Comparison of ENCODE assay signal across 29 cellular contexts in the genomic region with DNA sequence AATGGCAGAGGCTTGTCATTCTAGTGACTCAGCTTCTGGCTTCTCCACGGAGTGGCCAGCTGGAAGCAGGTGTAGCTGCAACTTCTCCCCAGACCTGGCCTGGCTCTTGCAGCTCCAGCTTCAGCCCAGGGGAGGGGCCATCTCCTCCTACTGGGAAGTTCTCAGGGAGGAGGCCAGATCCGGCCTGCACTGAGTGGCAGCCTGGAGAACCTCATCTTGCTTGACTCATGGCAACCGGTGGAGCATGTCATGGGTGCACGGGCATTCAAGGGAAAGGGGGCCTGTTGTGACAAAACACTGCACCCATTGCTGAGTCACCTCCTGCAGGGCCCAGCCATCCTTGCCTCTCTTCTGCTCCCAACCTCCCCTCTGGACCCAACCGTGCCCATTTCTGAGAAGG.
DNase-seq lines count a peak whose midpoint lies in the region; ATAC-seq, FAIRE-seq and TF ChIP-seq lines count a peak whose summit lies in the region.
"Had no signal": no experiment of that assay in that cellular context is flagged by ENCODE, and none has a peak within 500 bp of the region (broad histone marks: within the 10 kb centered on the region; RNA-seq: fewer than 3 reads in every experiment).

No MANE protein-coding gene starts in this region.

- H3K9me3 Mint-ChIP-seq in activated T-helper 17 cell treated with anti-CD3 and anti-CD28 coated beads, Interleukin-2, amount 50 U/mL, for 72 hours, result no peaks in the 10 kb centered on the region
- H3K9me3 Mint-ChIP-seq in neural progenitor cell, result no peaks in the 10 kb centered on the region
- H3K9me3 Mint-ChIP-seq: activated T-helper 1 cell treated with anti-CD3 and anti-CD28 coated beads, Interleukin-12 subunit alpha, Interleukin-12 subunit beta, Interleukin-2, Interleukin-4 antibody, amounts not matched to agents 30 ng/mL and 10 ng/mL and 1 ng/mL, durations not matched to agents 14 hours and 24 hours and 36 hours; stimulated activated effector memory CD8-positive, alpha-beta T cell treated with anti-CD3 and anti-CD28 coated beads, Interleukin-12 subunit alpha, Interleukin-12 subunit beta, amount 100 ng/mL, for 72 hours had no signal

- no peaks in the 10 kb centered on the region for H3K79me2 ChIP-seq in neural progenitor cell (ENCODE audit: low read depth)

- TF ChIP-seq CTCF in foreskin keratinocyte (conservative IDR thresholded peaks at IDR 0.05) (no peak), neural progenitor cell (IDR thresholded peaks at IDR 0.05) (no peak)

- no peaks in the 10 kb centered on the region for H3K27me3 ChIP-seq in foreskin keratinocyte
- no peaks in the 10 kb centered on the region for H3K27me3 ChIP-seq in neural progenitor cell
- H3K27me3 ChIP-seq: ascending aorta, esophagus muscularis mucosa, suprapubic skin had no signal

- H3K27ac Mint-ChIP-seq in activated T-helper 17 cell treated with anti-CD3 and anti-CD28 coated beads, Interleukin-2, amount 50 U/mL, for 72 hours, result no peak overlapping the region
- H3K27ac Mint-ChIP-seq in neural progenitor cell, result no peak overlapping the region
- H3K27ac Mint-ChIP-seq: activated naive CD4-positive, alpha-beta T cell treated with anti-CD3 and anti-CD28 coated beads, Interleukin-2, amount 50 U/mL, for 72 hours; activated T-helper 1 cell treated with anti-CD3 and anti-CD28 coated beads, Interleukin-12 subunit alpha, Interleukin-12 subunit beta, Interleukin-2, Interleukin-4 antibody, amounts not matched to agents 30 ng/mL and 10 ng/mL and 1 ng/mL, durations not matched to agents 14 hours and 24 hours and 36 hours; IgD-negative memory B cell; stimulated activated effector memory CD8-positive, alpha-beta T cell treated with anti-CD3 and anti-CD28 coated beads, Interleukin-12 subunit alpha, Interleukin-12 subunit beta, amount 100 ng/mL, for 72 hours had no signal

- H2AFZ ChIP-seq in neural progenitor cell (replicated peaks), result no peak overlapping the region

- H3K4me1 Mint-ChIP-seq in activated T-helper 17 cell treated with anti-CD3 and anti-CD28 coated beads, Interleukin-2, amount 50 U/mL, for 72 hours, result no peaks in the 10 kb centered on the region
- no peaks in the 10 kb centered on the region for H3K4me1 Mint-ChIP-seq in neural progenitor cell
- H3K4me1 Mint-ChIP-seq: CD8-positive, alpha-beta memory T cell; IgD-negative memory B cell; stimulated activated effector memory CD8-positive, alpha-beta T cell treated with anti-CD3 and anti-CD28 coated beads, Interleukin-12 subunit alpha, Interleukin-12 subunit beta, amount 100 ng/mL, for 72 hours had no signal

- ATAC-seq in Right ventricle myocardium inferior, result peak; percentile 79
- peak; percentile 91 for ATAC-seq in foreskin keratinocyte
- ATAC-seq in left lobe of liver, result peak; percentile 29
- no peak for ATAC-seq in activated T-helper 17 cell treated with anti-CD3 and anti-CD28 coated beads, Interleukin-2, amount 50 U/mL, for 72 hours (replicated peaks)
- no peak for ATAC-seq in HG03342 (IDR thresholded peaks at IDR 0.05; ENCODE audit: unreplicated experiment)
- ATAC-seq: activated naive CD4-positive, alpha-beta T cell treated with anti-CD3 and anti-CD28 coated beads, Interleukin-2, amount 50 U/mL, for 72 hours; Panc1; stimulated activated effector memory CD8-positive, alpha-beta T cell treated with anti-CD3 and anti-CD28 coated beads, Interleukin-12 subunit alpha, Interleukin-12 subunit beta, amount 100 ng/mL, for 72 hours had no signal

- TF ChIP-seq POLR2A in GM12891 (IDR thresholded peaks at IDR 0.05; ENCODE audit: low read depth, low read length), result no peak

- H3F3A ChIP-seq in neural progenitor cell (ENCODE audit: low read depth), result no peaks in the 10 kb centered on the region

- intact Hi-C loops in Right ventricle myocardium inferior (cut with DNase I), result no loop called here
- intact Hi-C loops in cardiac septum (cut with DNase I), result no loop called here

- no peaks in the 10 kb centered on the region for H3K4me1 ChIP-seq in foreskin keratinocyte
- H3K4me1 ChIP-seq in neural progenitor cell, result no peaks in the 10 kb centered on the region
- H3K4me1 ChIP-seq: ascending aorta, esophagus muscularis mucosa, prostate gland had no signal

- H3K9me3 ChIP-seq in neural progenitor cell (ENCODE audit: low read depth), result no peaks in the 10 kb centered on the region
- H3K9me3 ChIP-seq: ascending aorta, esophagus muscularis mucosa, prostate gland, SK-N-SH, suprapubic skin had no signal

- H3K9ac ChIP-seq in neural progenitor cell, result no peak overlapping the region
- H3K9ac ChIP-seq: SK-N-SH had no signal

- H3K4me3 Mint-ChIP-seq in activated T-helper 17 cell treated with anti-CD3 and anti-CD28 coated beads, Interleukin-2, amount 50 U/mL, for 72 hours, result no peak overlapping the region
- no peak overlapping the region for H3K4me3 Mint-ChIP-seq in neural progenitor cell
- H3K4me3 Mint-ChIP-seq: activated T-helper 1 cell treated with anti-CD3 and anti-CD28 coated beads, Interleukin-12 subunit alpha, Interleukin-12 subunit beta, Interleukin-2, Interleukin-4 antibody, amounts not matched to agents 30 ng/mL and 10 ng/mL and 1 ng/mL, durations not matched to agents 14 hours and 24 hours and 36 hours; CD8-positive, alpha-beta memory T cell; IgD-negative memory B cell; stimulated activated effector memory CD8-positive, alpha-beta T cell treated with anti-CD3 and anti-CD28 coated beads, Interleukin-12 subunit alpha, Interleukin-12 subunit beta, amount 100 ng/mL, for 72 hours had no signal

- H3K27ac ChIP-seq in foreskin keratinocyte (no peak overlapping the region), neural progenitor cell (no peak overlapping the region)
- H3K27ac ChIP-seq: ascending aorta, esophagus muscularis mucosa, prostate gland, suprapubic skin, WERI-Rb-1 had no signal

- no peaks in the 10 kb centered on the region for H4K20me1 ChIP-seq in neural progenitor cell (ENCODE audit: low read depth)

- DNase-seq in Right ventricle myocardium inferior (ENCODE audit: missing footprints) (peak; percentile 81), cardiac septum (ENCODE audit: low spot score) (no peak), foreskin keratinocyte (peak; percentile 53 to 72), left lobe of liver (ENCODE audit: low spot score) (no peak), neural progenitor cell (ENCODE audit: low spot score) (no peak), GM12891 (ENCODE audit: insufficient read length, low spot score) (no peak)
- DNase-seq: 8988T; activated CD4-positive, alpha-beta T cell treated with anti-CD3 and anti-CD28 coated beads, Interleukin-2, amount 50 U/mL, for 1 hour; CD8-positive, alpha-beta memory T cell; cerebellar nuclear complex; DND-41; MM.1S; NCI-H1436; NCI-H510A treated with DMSO at 0.1 percent for 48 hours; SK-N-SH; stimulated activated CD4-positive, alpha-beta T cell treated with anti-CD3 and anti-CD28 coated beads, Interleukin-2, amount 100 ng/mL, for 24 hours; WERI-Rb-1 had no signal

- no peak for FAIRE-seq in GM12891 (lab: Jason Lieb, UNC)

- no peak overlapping the region for H3K4me3 ChIP-seq in neural progenitor cell
- H3K4me3 ChIP-seq: ascending aorta, esophagus muscularis mucosa, prostate gland, skin epidermis, suprapubic skin had no signal

- peaks cover 8% of the 10 kb centered on the region for H3K27me3 Mint-ChIP-seq in activated T-helper 17 cell treated with anti-CD3 and anti-CD28 coated beads, Interleukin-2, amount 50 U/mL, for 72 hours
- H3K27me3 Mint-ChIP-seq in neural progenitor cell (ENCODE audit: insufficient read depth, low read depth), result no peaks in the 10 kb centered on the region
- H3K27me3 Mint-ChIP-seq: IgD-negative memory B cell had no signal

- no peak overlapping the region for H3K4me2 ChIP-seq in neural progenitor cell
- H3K4me2 ChIP-seq: SK-N-SH had no signal

- no peaks in the 10 kb centered on the region for H3K36me3 ChIP-seq in neural progenitor cell
- H3K36me3 ChIP-seq: ascending aorta, esophagus muscularis mucosa, prostate gland, suprapubic skin, WERI-Rb-1 had no signal

- no peaks in the 10 kb centered on the region for H3K36me3 Mint-ChIP-seq in activated T-helper 17 cell treated with anti-CD3 and anti-CD28 coated beads, Interleukin-2, amount 50 U/mL, for 72 hours (ENCODE audit: low read depth)
- H3K36me3 Mint-ChIP-seq in neural progenitor cell, result no peaks in the 10 kb centered on the region
- H3K36me3 Mint-ChIP-seq: activated naive CD4-positive, alpha-beta T cell treated with anti-CD3 and anti-CD28 coated beads, Interleukin-2, amount 50 U/mL, for 72 hours; CD8-positive, alpha-beta memory T cell; IgD-negative memory B cell; stimulated activated effector memory CD8-positive, alpha-beta T cell treated with anti-CD3 and anti-CD28 coated beads, Interleukin-12 subunit alpha, Interleukin-12 subunit beta, amount 100 ng/mL, for 72 hours had no signal

TF ChIP-seq in GM12891, 5 proteins besides CTCF, POLR2A, EP300 and RAD21:
- TF ChIP-seq SPI1 (IDR thresholded peaks at IDR 0.05; ENCODE audit: low read depth, low read length), result no peak
- TF ChIP-seq POLR2AphosphoS5 (IDR thresholded peaks at IDR 0.05; ENCODE audit: low read depth, low read length), result no peak
- no peak for TF ChIP-seq POU2F2 (IDR thresholded peaks at IDR 0.05; ENCODE audit: low read depth, low read length)
- no peak for TF ChIP-seq TAF1 (IDR thresholded peaks at IDR 0.05; ENCODE audit: low read depth, low read length)
- no peak for TF ChIP-seq PAX5 (IDR thresholded peaks at IDR 0.05; ENCODE audit: insufficient read depth, low read length, severe bottlenecking)

Comparison
In these comparisons a context has a peak if more than half of its experiments do, and no peak if none do; other contexts are left out.
1. DNase-seq: peak in Right ventricle myocardium inferior (single experiment) and foreskin keratinocyte (2 of 2); none in cardiac septum (single experiment), left lobe of liver (single experiment), neural progenitor cell (single experiment) and GM12891 (single experiment).
2. ATAC-seq: peak in Right ventricle myocardium inferior (single experiment), foreskin keratinocyte (single experiment) and left lobe of liver (single experiment); none in activated T-helper 17 cell treated with anti-CD3 and anti-CD28 coated beads, Interleukin-2, amount 50 U/mL, for 72 hours (single experiment) and HG03342 (single experiment).